ENCODE assay signal across 1 cellular context in the genomic region with DNA sequence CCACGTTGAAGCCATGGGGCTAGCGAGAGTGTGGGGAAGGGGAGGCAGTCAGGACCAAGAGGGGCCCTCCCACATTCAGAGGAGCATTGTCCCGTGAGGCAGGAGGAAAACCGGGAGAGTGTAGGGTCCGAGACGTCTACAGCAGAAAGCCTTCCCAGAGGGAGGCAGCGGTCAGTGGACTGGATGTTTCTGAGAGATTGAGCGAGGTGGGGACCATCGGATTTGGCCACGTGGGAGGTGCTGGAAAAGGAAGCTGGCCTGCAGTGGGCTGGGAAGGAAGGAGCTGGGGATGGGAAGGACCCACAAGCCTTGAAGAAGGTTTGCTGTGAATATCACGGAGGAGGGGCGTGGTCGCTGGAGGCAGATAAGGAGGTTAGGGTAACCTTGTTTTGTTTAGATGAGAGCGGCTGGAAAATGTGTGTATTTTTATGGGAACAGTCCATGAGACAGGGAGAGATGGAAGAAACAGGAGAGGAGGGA.
TF ChIP-seq lines count a peak whose summit lies in the region.

No MANE protein-coding gene starts in this region.

TF ChIP-seq in HEK293, 187 proteins besides CTCF, POLR2A, EP300 and RAD21 (continued from another document):
- TF ChIP-seq, protein P1, sequence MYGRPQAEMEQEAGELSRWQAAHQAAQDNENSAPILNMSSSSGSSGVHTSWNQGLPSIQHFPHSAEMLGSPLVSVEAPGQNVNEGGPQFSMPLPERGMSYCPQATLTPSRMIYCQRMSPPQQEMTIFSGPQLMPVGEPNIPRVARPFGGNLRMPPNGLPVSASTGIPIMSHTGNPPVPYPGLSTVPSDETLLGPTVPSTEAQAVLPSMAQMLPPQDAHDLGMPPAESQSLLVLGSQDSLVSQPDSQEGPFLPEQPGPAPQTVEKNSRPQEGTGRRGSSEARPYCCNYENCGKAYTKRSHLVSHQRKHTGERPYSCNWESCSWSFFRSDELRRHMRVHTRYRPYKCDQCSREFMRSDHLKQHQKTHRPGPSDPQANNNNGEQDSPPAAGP (tag by site-specific recombination; IDR thresholded peaks at IDR 0.05): 0 out of 2 replicates have a peak, but pooled peaks have one; percentile 51
- TF ChIP-seq ZNF19 (tag by site-specific recombination; IDR thresholded peaks at IDR 0.05; ENCODE audit: low read depth): no peak
- no peak for TF ChIP-seq ZNF121 (tag by site-specific recombination; IDR thresholded peaks at IDR 0.05)
- no peak for TF ChIP-seq ZNF391 (tag by site-specific recombination; IDR thresholded peaks at IDR 0.05; ENCODE audit: borderline replicate concordance, low read depth)
- no peak for TF ChIP-seq ZNF664 (tag by site-specific recombination; IDR thresholded peaks at IDR 0.05)
- TF ChIP-seq ZSCAN23 (tag by site-specific recombination; IDR thresholded peaks at IDR 0.05): no peak
- peak; percentile 74 for TF ChIP-seq KLF1 (tag by site-specific recombination; IDR thresholded peaks at IDR 0.05)
- TF ChIP-seq KLF9 (tag by site-specific recombination; IDR thresholded peaks at IDR 0.05; ENCODE audit: low read depth): peak; percentile 51; the same call in 1 of the 2 replicates
- TF ChIP-seq, protein P2, sequence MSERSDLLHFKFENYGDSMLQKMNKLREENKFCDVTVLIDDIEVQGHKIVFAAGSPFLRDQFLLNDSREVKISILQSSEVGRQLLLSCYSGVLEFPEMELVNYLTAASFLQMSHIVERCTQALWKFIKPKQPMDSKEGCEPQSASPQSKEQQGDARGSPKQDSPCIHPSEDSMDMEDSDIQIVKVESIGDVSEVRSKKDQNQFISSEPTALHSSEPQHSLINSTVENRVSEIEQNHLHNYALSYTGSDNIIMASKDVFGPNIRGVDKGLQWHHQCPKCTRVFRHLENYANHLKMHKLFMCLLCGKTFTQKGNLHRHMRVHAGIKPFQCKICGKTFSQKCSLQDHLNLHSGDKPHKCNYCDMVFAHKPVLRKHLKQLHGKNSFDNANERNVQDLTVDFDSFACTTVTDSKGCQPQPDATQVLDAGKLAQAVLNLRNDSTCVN (tag by site-specific recombination; optimal IDR thresholded peaks at IDR 0.05): no peak
- no peak for TF ChIP-seq ZNF223 (tag by site-specific recombination; IDR thresholded peaks at IDR 0.05)
